ENCODE assay signal across 1 cellular context in the genomic region with DNA sequence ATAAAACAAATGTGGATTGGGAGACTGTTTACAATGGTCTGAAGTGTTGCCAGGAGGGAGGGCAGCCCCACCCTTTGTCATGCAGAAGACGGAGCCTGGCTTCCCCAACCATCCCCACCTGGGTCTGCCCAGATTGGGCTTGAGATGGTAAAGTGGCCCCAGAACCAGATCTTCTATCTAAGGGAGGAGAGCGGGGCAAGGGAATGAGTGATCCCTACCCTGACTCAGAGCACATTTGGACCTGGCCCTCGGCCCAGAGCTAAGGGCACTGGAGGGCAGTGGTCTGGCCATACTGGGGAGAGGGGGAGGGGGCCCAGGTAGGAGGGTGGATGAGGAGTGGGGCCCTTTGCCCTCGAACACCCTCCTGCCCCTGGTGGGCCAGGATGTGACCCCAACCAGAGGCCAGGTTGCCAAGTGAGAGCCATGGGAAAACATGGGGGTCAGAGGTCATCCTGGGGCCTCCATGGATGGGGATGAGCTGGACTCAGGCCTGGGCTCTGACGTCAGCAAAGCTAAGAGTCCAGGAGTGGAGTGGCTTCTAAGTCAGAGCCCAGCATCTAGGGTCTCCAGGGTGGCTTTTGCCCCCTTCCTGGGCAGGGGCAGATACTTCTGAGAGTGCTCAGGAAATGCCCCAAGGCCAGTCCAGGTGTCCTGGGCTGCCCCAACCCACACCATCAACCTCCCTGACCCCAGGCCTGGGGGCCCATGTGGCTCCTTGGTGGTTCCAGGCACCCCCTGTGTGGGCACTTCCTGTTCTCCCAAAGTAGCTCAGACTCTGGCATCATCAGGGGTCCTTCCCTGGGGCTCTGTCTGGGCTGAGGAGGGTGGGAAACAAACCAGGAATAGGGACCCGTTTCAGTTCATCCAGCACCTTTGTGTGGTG.
A peak's percentile ranks its signal among the peaks of the same experiment; 100 is the strongest.
TF ChIP-seq lines count a peak whose summit lies in the region.

No MANE protein-coding gene starts in this region.

TF ChIP-seq in liver, 16 proteins besides CTCF, POLR2A, EP300 and RAD21 (continued from another document):
- TF ChIP-seq, protein P1, sequence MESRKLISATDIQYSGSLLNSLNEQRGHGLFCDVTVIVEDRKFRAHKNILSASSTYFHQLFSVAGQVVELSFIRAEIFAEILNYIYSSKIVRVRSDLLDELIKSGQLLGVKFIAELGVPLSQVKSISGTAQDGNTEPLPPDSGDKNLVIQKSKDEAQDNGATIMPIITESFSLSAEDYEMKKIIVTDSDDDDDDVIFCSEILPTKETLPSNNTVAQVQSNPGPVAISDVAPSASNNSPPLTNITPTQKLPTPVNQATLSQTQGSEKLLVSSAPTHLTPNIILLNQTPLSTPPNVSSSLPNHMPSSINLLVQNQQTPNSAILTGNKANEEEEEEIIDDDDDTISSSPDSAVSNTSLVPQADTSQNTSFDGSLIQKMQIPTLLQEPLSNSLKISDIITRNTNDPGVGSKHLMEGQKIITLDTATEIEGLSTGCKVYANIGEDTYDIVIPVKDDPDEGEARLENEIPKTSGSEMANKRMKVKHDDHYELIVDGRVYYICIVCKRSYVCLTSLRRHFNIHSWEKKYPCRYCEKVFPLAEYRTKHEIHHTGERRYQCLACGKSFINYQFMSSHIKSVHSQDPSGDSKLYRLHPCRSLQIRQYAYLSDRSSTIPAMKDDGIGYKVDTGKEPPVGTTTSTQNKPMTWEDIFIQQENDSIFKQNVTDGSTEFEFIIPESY (IDR thresholded peaks at IDR 0.05) = no peak
- no peak for TF ChIP-seq GABPA (IDR thresholded peaks at IDR 0.05 in 1 of 2, conservative IDR thresholded peaks at IDR 0.05 in 1 of 2)
- TF ChIP-seq YY1 (IDR thresholded peaks at IDR 0.05) = peak; percentile 39
- TF ChIP-seq EGR1 (IDR thresholded peaks at IDR 0.05; ENCODE audit: low read depth in 2 of 2) = no peak
- TF ChIP-seq, protein P2, sequence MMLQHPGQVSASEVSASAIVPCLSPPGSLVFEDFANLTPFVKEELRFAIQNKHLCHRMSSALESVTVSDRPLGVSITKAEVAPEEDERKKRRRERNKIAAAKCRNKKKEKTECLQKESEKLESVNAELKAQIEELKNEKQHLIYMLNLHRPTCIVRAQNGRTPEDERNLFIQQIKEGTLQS (IDR thresholded peaks at IDR 0.05) = no peak
- TF ChIP-seq, protein P3, sequence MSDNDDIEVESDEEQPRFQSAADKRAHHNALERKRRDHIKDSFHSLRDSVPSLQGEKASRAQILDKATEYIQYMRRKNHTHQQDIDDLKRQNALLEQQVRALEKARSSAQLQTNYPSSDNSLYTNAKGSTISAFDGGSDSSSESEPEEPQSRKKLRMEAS (IDR thresholded peaks at IDR 0.05) = no peak
- TF ChIP-seq, protein P4, sequence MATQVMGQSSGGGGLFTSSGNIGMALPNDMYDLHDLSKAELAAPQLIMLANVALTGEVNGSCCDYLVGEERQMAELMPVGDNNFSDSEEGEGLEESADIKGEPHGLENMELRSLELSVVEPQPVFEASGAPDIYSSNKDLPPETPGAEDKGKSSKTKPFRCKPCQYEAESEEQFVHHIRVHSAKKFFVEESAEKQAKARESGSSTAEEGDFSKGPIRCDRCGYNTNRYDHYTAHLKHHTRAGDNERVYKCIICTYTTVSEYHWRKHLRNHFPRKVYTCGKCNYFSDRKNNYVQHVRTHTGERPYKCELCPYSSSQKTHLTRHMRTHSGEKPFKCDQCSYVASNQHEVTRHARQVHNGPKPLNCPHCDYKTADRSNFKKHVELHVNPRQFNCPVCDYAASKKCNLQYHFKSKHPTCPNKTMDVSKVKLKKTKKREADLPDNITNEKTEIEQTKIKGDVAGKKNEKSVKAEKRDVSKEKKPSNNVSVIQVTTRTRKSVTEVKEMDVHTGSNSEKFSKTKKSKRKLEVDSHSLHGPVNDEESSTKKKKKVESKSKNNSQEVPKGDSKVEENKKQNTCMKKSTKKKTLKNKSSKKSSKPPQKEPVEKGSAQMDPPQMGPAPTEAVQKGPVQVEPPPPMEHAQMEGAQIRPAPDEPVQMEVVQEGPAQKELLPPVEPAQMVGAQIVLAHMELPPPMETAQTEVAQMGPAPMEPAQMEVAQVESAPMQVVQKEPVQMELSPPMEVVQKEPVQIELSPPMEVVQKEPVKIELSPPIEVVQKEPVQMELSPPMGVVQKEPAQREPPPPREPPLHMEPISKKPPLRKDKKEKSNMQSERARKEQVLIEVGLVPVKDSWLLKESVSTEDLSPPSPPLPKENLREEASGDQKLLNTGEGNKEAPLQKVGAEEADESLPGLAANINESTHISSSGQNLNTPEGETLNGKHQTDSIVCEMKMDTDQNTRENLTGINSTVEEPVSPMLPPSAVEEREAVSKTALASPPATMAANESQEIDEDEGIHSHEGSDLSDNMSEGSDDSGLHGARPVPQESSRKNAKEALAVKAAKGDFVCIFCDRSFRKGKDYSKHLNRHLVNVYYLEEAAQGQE (IDR thresholded peaks at IDR 0.05) = no peak
- peak in 1 of 2 donors; percentile 58 for TF ChIP-seq JUND (IDR thresholded peaks at IDR 0.05)
- TF ChIP-seq HNF4G (IDR thresholded peaks at IDR 0.05) = no peak
